ENCODE assay signal across 16 cellular contexts in the genomic region with DNA sequence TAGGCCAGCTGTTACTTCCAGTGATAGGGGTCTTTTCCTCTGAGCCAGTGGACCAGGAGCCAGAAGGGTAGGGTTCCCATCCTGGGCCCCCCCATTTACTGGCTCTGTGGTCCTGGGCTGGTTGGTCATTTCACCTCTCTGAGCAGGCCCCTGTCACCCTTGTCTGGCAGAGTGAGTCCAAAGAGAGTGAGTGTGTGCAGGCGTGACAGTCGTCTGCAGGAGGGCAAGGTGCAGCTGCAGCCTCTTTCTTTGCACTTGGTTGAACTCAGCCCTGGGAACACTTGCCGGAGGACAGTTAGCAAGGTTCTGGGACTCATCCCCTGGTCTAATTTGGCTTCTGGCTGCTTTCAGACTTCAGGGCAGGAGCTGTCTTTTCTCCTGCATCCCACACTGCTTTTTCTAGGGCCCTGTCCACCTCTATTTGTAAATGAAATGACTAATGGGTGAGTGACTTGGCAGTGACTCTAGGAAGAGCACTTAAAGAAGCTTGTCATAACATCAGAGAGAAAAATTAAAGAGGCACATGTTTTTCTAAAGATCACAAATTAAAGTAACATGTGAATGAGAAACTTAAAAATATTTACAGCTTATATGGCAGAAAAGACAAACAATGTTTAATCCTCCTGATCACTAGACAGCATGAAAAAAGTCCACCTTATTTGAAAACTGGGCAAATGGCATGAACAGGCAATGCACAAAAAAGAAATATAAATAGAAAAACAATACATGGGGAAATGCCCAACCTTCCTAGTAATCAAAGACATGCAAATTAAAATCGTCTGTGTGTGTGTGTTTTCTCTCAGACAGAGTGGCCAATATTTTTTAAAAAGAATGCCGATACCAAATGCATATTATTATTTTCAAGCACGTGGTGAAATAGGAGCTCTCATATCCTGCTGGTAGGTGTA.
"Had no signal": no experiment of that assay in that cellular context is flagged by ENCODE, and none has a peak within 500 bp of the region (broad histone marks: within the 10 kb centered on the region; RNA-seq: fewer than 3 reads in every experiment).

No MANE protein-coding gene starts in this region.

- H3K4me1 ChIP-seq: breast epithelium, lower lobe of right lung had no signal

- H3K27ac ChIP-seq: breast epithelium, lower lobe of right lung, suprapubic skin had no signal

- H3K4me3 ChIP-seq: breast epithelium, lower lobe of right lung, suprapubic skin had no signal

- H3K27me3 ChIP-seq: breast epithelium, suprapubic skin had no signal

- DNase-seq: activated B cell treated with CpG ODN at 0.5 μM for 24 hours; activated CD4-positive, alpha-beta T cell treated with anti-CD3 and anti-CD28 coated beads for 4 hours; activated CD8-positive, alpha-beta T cell treated with anti-CD3 and anti-CD28 coated beads for 36 hours; activated effector memory CD4-positive, alpha-beta T cell treated with Interleukin-2 at 50 U/mL for 16 hours; activated naive CD4-positive, alpha-beta T cell treated with anti-CD3 and anti-CD28 coated beads, Interleukin-2, amount 10 ng/mL, durations not matched to agents 7 days and 5 days; activated naive CD8-positive, alpha-beta T cell treated with anti-CD3 and anti-CD28 coated beads, Interleukin-2, amount 50 U/mL, for 24 hours; activated T-cell treated with anti-CD3 and anti-CD28 coated beads, Interleukin-2, amount 50 U/mL, for 4 hours; effector CD8-positive, alpha-beta T cell; lower lobe of right lung; midbrain; occipital lobe; retina; T-helper 1 cell; T-helper 9 cell had no signal

- H3K36me3 ChIP-seq: breast epithelium, lower lobe of right lung, suprapubic skin had no signal

- ATAC-seq: activated CD8-positive, alpha-beta T cell treated with anti-CD3 and anti-CD28 coated beads for 36 hours; activated naive CD8-positive, alpha-beta T cell treated with anti-CD3 and anti-CD28 coated beads, Interleukin-2, amount 50 U/mL, for 24 hours; activated T-cell treated with anti-CD3 and anti-CD28 coated beads, Interleukin-2, amount 50 U/mL, for 4 hours; lower lobe of right lung had no signal

- H3K9me3 ChIP-seq: breast epithelium, lower lobe of right lung, suprapubic skin had no signal
